In genomic region chr16:19307587-19308241, GRCh38 we compare ENCODE assay signal across 18 cellular contexts. TPM values are rescaled to one million over a fixed set of nuclear protein-coding genes. Genes with fewer than 3 reads are reported as not detected.
DNase-seq lines count a peak whose midpoint lies in the region; ATAC-seq and TF ChIP-seq lines count a peak whose summit lies in the region.
"Had no signal": no experiment of that assay in that cellular context is flagged by ENCODE, and none has a peak within 500 bp of the region (broad histone marks: within the 10 kb centered on the region; RNA-seq: fewer than 3 reads in every experiment).

No MANE protein-coding gene starts in this region.

- no peaks in the 10 kb centered on the region for H3K36me3 Mint-ChIP-seq in activated CD4-positive, alpha-beta T cell treated with anti-CD3 and anti-CD28 coated beads, Interleukin-2, amount 10 ng/mL, durations not matched to agents 24 days and 14 days (ENCODE audit: low read depth)
- peaks cover 6% of the 10 kb centered on the region for H3K36me3 Mint-ChIP-seq in WTC11
- no peaks in the 10 kb centered on the region for H3K36me3 Mint-ChIP-seq in nephron progenitor cell (ENCODE audit: low read depth)
- H3K36me3 Mint-ChIP-seq: activated naive CD4-positive, alpha-beta T cell treated with anti-CD3 and anti-CD28 coated beads, Interleukin-2, amount 50 U/mL, for 24 hours had no signal

- peaks cover 2% of the 10 kb centered on the region for H3K27me3 Mint-ChIP-seq in activated CD4-positive, alpha-beta T cell treated with anti-CD3 and anti-CD28 coated beads, Interleukin-2, amount 10 ng/mL, durations not matched to agents 24 days and 14 days
- 0 out of 2 replicates have a peak, but pooled peaks cover 3% of the 10 kb centered on the region for H3K27me3 Mint-ChIP-seq in WTC11 (ENCODE audit: low read depth)
- peaks cover 1% of the 10 kb centered on the region for H3K27me3 Mint-ChIP-seq in nephron progenitor cell (ENCODE audit: low read depth, poor library complexity)

- peaks cover 3% of the 10 kb centered on the region for H3K9me3 Mint-ChIP-seq in activated CD4-positive, alpha-beta T cell treated with anti-CD3 and anti-CD28 coated beads, Interleukin-2, amount 10 ng/mL, durations not matched to agents 24 days and 14 days
- peaks cover 9% of the 10 kb centered on the region for H3K9me3 Mint-ChIP-seq in WTC11
- peaks cover 5% of the 10 kb centered on the region for H3K9me3 Mint-ChIP-seq in nephron progenitor cell
- H3K9me3 Mint-ChIP-seq: activated naive CD4-positive, alpha-beta T cell treated with anti-CD3 and anti-CD28 coated beads, Interleukin-2, amount 50 U/mL, for 24 hours; stimulated activated naive CD8-positive, alpha-beta T cell treated with anti-CD3 and anti-CD28 coated beads, Interleukin-15, Interleukin-2, amounts not matched to agents 100 ng/mL and 50 ng/mL, for 24 hours had no signal

- H3K27ac Mint-ChIP-seq in activated CD4-positive, alpha-beta T cell treated with anti-CD3 and anti-CD28 coated beads, Interleukin-2, amount 10 ng/mL, durations not matched to agents 24 days and 14 days: no peak overlapping the region
- H3K27ac Mint-ChIP-seq in WTC11: no peak overlapping the region
- H3K27ac Mint-ChIP-seq in nephron progenitor cell: no peak overlapping the region
- H3K27ac Mint-ChIP-seq: activated naive CD4-positive, alpha-beta T cell treated with anti-CD3 and anti-CD28 coated beads, Interleukin-2, amount 50 U/mL, for 24 hours; stimulated activated naive CD8-positive, alpha-beta T cell treated with anti-CD3 and anti-CD28 coated beads, Interleukin-15, Interleukin-2, amounts not matched to agents 100 ng/mL and 50 ng/mL, for 24 hours had no signal

- peaks cover 2% of the 10 kb centered on the region for H3K4me1 Mint-ChIP-seq in activated CD4-positive, alpha-beta T cell treated with anti-CD3 and anti-CD28 coated beads, Interleukin-2, amount 10 ng/mL, durations not matched to agents 24 days and 14 days
- H3K4me1 Mint-ChIP-seq in WTC11 (0 out of 2 replicates have a peak, but pooled peaks cover 4% of the 10 kb centered on the region), nephron progenitor cell (no peaks in the 10 kb centered on the region)
- H3K4me1 Mint-ChIP-seq: activated naive CD4-positive, alpha-beta T cell treated with anti-CD3 and anti-CD28 coated beads, Interleukin-2, amount 50 U/mL, for 24 hours had no signal

- no peak overlapping the region for H3K4me3 ChIP-seq in Jurkat, Clone E6-1 (ENCODE audit: low read length)
- H3K4me3 ChIP-seq: skin epidermis, vagina had no signal

- intact Hi-C loops in activated CD4-positive, alpha-beta T cell treated with anti-CD3 and anti-CD28 coated beads, Interleukin-2, amount 10 ng/mL, durations not matched to agents 24 days and 14 days (cut with micrococcal nuclease): no loop called here

- peak; percentile 58 for DNase-seq in activated CD4-positive, alpha-beta T cell treated with anti-CD3 and anti-CD28 coated beads, Interleukin-2, amount 10 ng/mL, durations not matched to agents 24 days and 14 days
- DNase-seq in activated CD4-positive, alpha-beta T cell treated with anti-CD3 and anti-CD28 coated beads for 4 hours: no peak
- DNase-seq in Jurkat, Clone E6-1 (ENCODE audit: low read depth, low spot score): peak; percentile 10
- peak; percentile 73 for DNase-seq in WTC11 (ENCODE audit: low spot score)
- DNase-seq in nephron progenitor cell: peak; percentile 84
- no peak for DNase-seq in middle frontal gyrus (ENCODE audit: extremely low spot score, low spot score)
- no peak for DNase-seq in NCI-H1694 treated with DMSO at 0.1 percent for 48 hours (lab: John Stamatoyannopoulos, UW)
- DNase-seq in NK-92 treated with Interleukin-12 subunit alpha and Interleukin-12 subunit beta, amount 100 ng/mL, for 24 hours (lab: John Stamatoyannopoulos, UW): no peak
- DNase-seq: effector CD8-positive, alpha-beta T cell; NCI-H2029 treated with DMSO at 0.1 percent for 48 hours; NCI-H69; T-helper 9 cell had no signal

- CTCF ChIA-PET in WTC11 (lab: Charles Lee): no interaction called here

- peak; percentile 64 for ATAC-seq in WTC11

- H3K4me3 Mint-ChIP-seq in activated CD4-positive, alpha-beta T cell treated with anti-CD3 and anti-CD28 coated beads, Interleukin-2, amount 10 ng/mL, durations not matched to agents 24 days and 14 days: no peak overlapping the region
- H3K4me3 Mint-ChIP-seq in WTC11: no peak overlapping the region
- no peak overlapping the region for H3K4me3 Mint-ChIP-seq in nephron progenitor cell
- H3K4me3 Mint-ChIP-seq: activated naive CD4-positive, alpha-beta T cell treated with anti-CD3 and anti-CD28 coated beads, Interleukin-2, amount 50 U/mL, for 24 hours; stimulated activated naive CD8-positive, alpha-beta T cell treated with anti-CD3 and anti-CD28 coated beads, Interleukin-15, Interleukin-2, amounts not matched to agents 100 ng/mL and 50 ng/mL, for 24 hours had no signal

- POLR2A ChIA-PET in WTC11 (lab: Charles Lee): no interaction called here

- TF ChIP-seq CTCF in WTC11 (IDR thresholded peaks at IDR 0.05) (no peak), nephron progenitor cell (IDR thresholded peaks at IDR 0.05) (no peak)

TF ChIP-seq in WTC11, 78 proteins besides CTCF, POLR2A, EP300 and RAD21 (continues in another document):
- TF ChIP-seq MYBL2 (CRISPR knock-in tag; IDR thresholded peaks at IDR 0.05): no peak
- no peak for TF ChIP-seq IRF2 (CRISPR knock-in tag; IDR thresholded peaks at IDR 0.05; ENCODE audit: borderline replicate concordance, low read depth)
- TF ChIP-seq SMAD3 (CRISPR knock-in tag; IDR thresholded peaks at IDR 0.05; ENCODE audit: borderline replicate concordance): peak; percentile 55; the same call in 1 of the 2 replicates
- no peak for TF ChIP-seq GTF2I (CRISPR knock-in tag; conservative IDR thresholded peaks at IDR 0.05)
- TF ChIP-seq ZNF671 (CRISPR knock-in tag; IDR thresholded peaks at IDR 0.05): no peak
- no peak for TF ChIP-seq IRF1 (CRISPR knock-in tag; IDR thresholded peaks at IDR 0.05)
- TF ChIP-seq ARID4B (CRISPR knock-in tag; IDR thresholded peaks at IDR 0.05; ENCODE audit: borderline replicate concordance): 0 out of 2 replicates have a peak, but pooled peaks have one; percentile 35
- no peak for TF ChIP-seq E2F5 (CRISPR knock-in tag; IDR thresholded peaks at IDR 0.05)

RNA-seq across cellular contexts. Expression of gene CLEC19A, which starts 22.2 kb away (rescaled TPM):
- not detected in 2 replicates for total RNA-seq in activated CD4-positive, alpha-beta T cell treated with anti-CD3 and anti-CD28 coated beads, Interleukin-2, amount 10 ng/mL, durations not matched to agents 24 days and 14 days
- polyA plus RNA-seq in Jurkat, Clone E6-1 (2012; ENCODE audit: insufficient read depth, insufficient read length): not detected
- 0.09 to 0.48 TPM (median 0.41 TPM) in 3 replicates for total RNA-seq in WTC11 (2021)
- total RNA-seq: Caco-2, osteocyte, vagina had no signal

Comparison
In these comparisons a context has a peak if more than half of its experiments do, and no peak if none do; other contexts are left out.
1. DNase-seq: peak in activated CD4-positive, alpha-beta T cell treated with anti-CD3 and anti-CD28 coated beads, Interleukin-2, amount 10 ng/mL, durations not matched to agents 24 days and 14 days (single experiment), Jurkat, Clone E6-1 (single experiment), WTC11 (single experiment) and nephron progenitor cell (single experiment); none in activated CD4-positive, alpha-beta T cell treated with anti-CD3 and anti-CD28 coated beads for 4 hours (0 of 2), middle frontal gyrus (single experiment), NCI-H1694 treated with DMSO at 0.1 percent for 48 hours (single experiment) and NK-92 treated with Interleukin-12 subunit alpha and Interleukin-12 subunit beta, amount 100 ng/mL, for 24 hours (single experiment).